In genomic region chr3:64462203-64463120, GRCh38 we compare ENCODE assay signal across 13 cellular contexts.
DNase-seq lines count a peak whose midpoint lies in the region; ATAC-seq and TF ChIP-seq lines count a peak whose summit lies in the region.
"Had no signal": no experiment of that assay in that cellular context is flagged by ENCODE, and none has a peak within 500 bp of the region (broad histone marks: within the 10 kb centered on the region; RNA-seq: fewer than 3 reads in every experiment).

No MANE protein-coding gene starts in this region.

- no peak overlapping the region for H3K14ac ChIP-seq in trophoblast cell (ENCODE audit: low read length)

- no peak for ATAC-seq in T-cell (replicated peaks in 1 of 4)
- ATAC-seq in GM18868 (IDR thresholded peaks at IDR 0.05; ENCODE audit: unreplicated experiment), result no peak
- ATAC-seq in activated T-cell treated with anti-CD3 and anti-CD28 coated beads, Interleukin-2, amount 50 U/mL, for 72 hours (replicated peaks in 1 of 2), result no peak

- peak; percentile 78 for DNase-seq in GM03348 (ENCODE audit: low spot score)
- DNase-seq in NCI-H82 treated with DMSO at 0.1 percent for 48 hours (lab: John Stamatoyannopoulos, UW; ENCODE audit: unreplicated experiment), result peak; percentile 98
- DNase-seq in endothelial cell (ENCODE audit: low spot score), result no peak
- DNase-seq in trophoblast cell, result no peak
- DNase-seq in T-cell, result no peak
- no peak for DNase-seq in activated T-cell treated with anti-CD3 and anti-CD28 coated beads, Interleukin-2, amount 50 U/mL, for 72 hours
- DNase-seq in PC-9, result no peak
- DNase-seq: activated T-cell treated with anti-CD3 and anti-CD28 coated beads, Interleukin-2, amount 50 U/mL, for 1 hour; cortex of kidney; DMS79 treated with DMSO at 0.1 percent for 48 hours; NCI-H526 treated with DMSO at 0.1 percent for 48 hours had no signal

- no peak overlapping the region for H3K9ac ChIP-seq in trophoblast cell (ENCODE audit: low read length)

- no peaks in the 10 kb centered on the region for H3F3A ChIP-seq in PC-9 (ENCODE audit: insufficient read depth, low read depth)

- no peaks in the 10 kb centered on the region for H3K27me3 Mint-ChIP-seq in endothelial cell (ENCODE audit: unreplicated experiment)
- peaks cover 3 to 4% of the 10 kb centered on the region in 2 donors for H3K27me3 Mint-ChIP-seq in T-cell
- peaks cover 9% of the 10 kb centered on the region for H3K27me3 Mint-ChIP-seq in activated T-cell treated with anti-CD3 and anti-CD28 coated beads, Interleukin-2, amount 50 U/mL, for 72 hours (ENCODE audit: low read depth)

- no peaks in the 10 kb centered on the region for H3K9me3 Mint-ChIP-seq in endothelial cell (ENCODE audit: unreplicated experiment)
- H3K9me3 Mint-ChIP-seq in T-cell, result no peaks in the 10 kb centered on the region
- no peaks in the 10 kb centered on the region for H3K9me3 Mint-ChIP-seq in activated T-cell treated with anti-CD3 and anti-CD28 coated beads, Interleukin-2, amount 50 U/mL, for 72 hours
- H3K9me3 Mint-ChIP-seq: neural crest cell had no signal

- H2BK12ac ChIP-seq in trophoblast cell (ENCODE audit: low read length), result peak overlapping the region; percentile 68

- H3K23ac ChIP-seq in trophoblast cell (ENCODE audit: low read length), result no peak overlapping the region

- no peak overlapping the region for H4K12ac ChIP-seq in trophoblast cell (ENCODE audit: low read depth, low read length)

- H3K4me2 ChIP-seq in trophoblast cell (ENCODE audit: low read length), result no peak overlapping the region
- no peak overlapping the region for H3K4me2 ChIP-seq in PC-9

- TF ChIP-seq CTCF in endothelial cell (IDR thresholded peaks at IDR 0.05; ENCODE audit: unreplicated experiment) (no peak), PC-9 (conservative IDR thresholded peaks at IDR 0.05) (no peak)

- BruUV-seq in PC-9 (replicated peaks; lab: Mats Ljungman, UMichigan), result no TSS peak

- H2AK5ac ChIP-seq in trophoblast cell (ENCODE audit: low read length), result no peak overlapping the region

- H3K36me3 Mint-ChIP-seq in endothelial cell (ENCODE audit: low read depth, unreplicated experiment), result no peaks in the 10 kb centered on the region
- no peaks in the 10 kb centered on the region for H3K36me3 Mint-ChIP-seq in T-cell
- no peaks in the 10 kb centered on the region for H3K36me3 Mint-ChIP-seq in activated T-cell treated with anti-CD3 and anti-CD28 coated beads, Interleukin-2, amount 50 U/mL, for 72 hours (ENCODE audit: insufficient read depth in 2 of 2)

- H3K9me3 ChIP-seq in trophoblast cell (ENCODE audit: insufficient read depth, low read depth, low read length) (no peaks in the 10 kb centered on the region), PC-9 (ENCODE audit: insufficient read depth, low read depth) (no peaks in the 10 kb centered on the region)

- H4K8ac ChIP-seq in trophoblast cell (ENCODE audit: low read depth, low read length), result no peak overlapping the region

- POLR2A ChIA-PET in T-cell (lab: Charles Lee) (interaction anchor here in 1 of 2 donors (0.7 kb wide), 1 partner anchor 1147 kb away, joined by 5 read pairs; no protein-coding TSS in a partner anchor), PC-9 (lab: Charles Lee; ENCODE audit: unreplicated experiment) (no interaction called here)

- H3K27me3 ChIP-seq in trophoblast cell (ENCODE audit: insufficient read depth, low read length) (no peaks in the 10 kb centered on the region), PC-9 (ENCODE audit: insufficient read depth, low read depth) (no peaks in the 10 kb centered on the region)

- H3K4me1 ChIP-seq in trophoblast cell (ENCODE audit: control insufficient read depth in 1 of 2, insufficient read depth in 2 of 2, low read length in 2 of 2), result peaks cover 0 to under 1% of the 10 kb centered on the region in 2 experiments
- H3K4me1 ChIP-seq in PC-9 (replicated peaks; ENCODE audit: insufficient read depth), result no peaks in the 10 kb centered on the region

- peaks cover 2% of the 10 kb centered on the region for H3K79me1 ChIP-seq in trophoblast cell (ENCODE audit: low read length)

- H2BK5ac ChIP-seq in trophoblast cell (ENCODE audit: low read depth, low read length, poor library complexity), result no peak overlapping the region

- H3K4me3 Mint-ChIP-seq in endothelial cell (ENCODE audit: unreplicated experiment) (peak overlapping the region; percentile 5), T-cell (peak overlapping the region in 1 of 3 donors; percentile 18)
- no peak overlapping the region for H3K4me3 Mint-ChIP-seq in activated T-cell treated with anti-CD3 and anti-CD28 coated beads, Interleukin-2, amount 50 U/mL, for 72 hours
- H3K4me3 Mint-ChIP-seq: neural crest cell had no signal

- no peaks in the 10 kb centered on the region for H3K9me2 ChIP-seq in PC-9 (ENCODE audit: insufficient read depth)

- H3K36me3 ChIP-seq in trophoblast cell (ENCODE audit: control insufficient read depth in 1 of 2, insufficient read depth in 2 of 2, low read length in 2 of 2) (no peaks in the 10 kb centered on the region), PC-9 (ENCODE audit: low read depth) (no peaks in the 10 kb centered on the region)

- no CpG with 5 or more reads among the region's 8 CpGs for WGBS in trophoblast cell (ENCODE audit: extremely low coverage, insufficient coverage, insufficient read length)

- H3K4ac ChIP-seq in trophoblast cell (ENCODE audit: low read depth, low read length), result no peak overlapping the region

- no peak overlapping the region for H2BK120ac ChIP-seq in trophoblast cell (ENCODE audit: insufficient read depth, low read length, poor library complexity)

- H3K79me2 ChIP-seq in trophoblast cell (ENCODE audit: control insufficient read depth, insufficient read depth, low read length, poor library complexity) (no peaks in the 10 kb centered on the region), PC-9 (ENCODE audit: low read depth) (no peaks in the 10 kb centered on the region)

- CTCF ChIA-PET in T-cell (lab: Charles Lee) (interaction anchor here in 1 of 2 donors (0.7 kb wide), 1 partner anchor 23 kb away, joined by 3 read pairs; no protein-coding TSS in a partner anchor), PC-9 (lab: Charles Lee) (interaction anchor here (0.7 kb wide), 2 partner anchors 433 to 457 kb away, joined by 6 to 9 read pairs; no protein-coding TSS in a partner anchor)

- no peak overlapping the region for H3K18ac ChIP-seq in trophoblast cell (ENCODE audit: low read length)

- H3K27ac Mint-ChIP-seq in endothelial cell (ENCODE audit: unreplicated experiment), result no peak overlapping the region
- H3K27ac Mint-ChIP-seq in T-cell, result no peak overlapping the region
- H3K27ac Mint-ChIP-seq in activated T-cell treated with anti-CD3 and anti-CD28 coated beads, Interleukin-2, amount 50 U/mL, for 72 hours, result no peak overlapping the region

- H4K20me1 ChIP-seq in PC-9 (ENCODE audit: insufficient read depth), result no peaks in the 10 kb centered on the region

- H3K4me1 Mint-ChIP-seq in endothelial cell (ENCODE audit: unreplicated experiment) (peaks cover 8% of the 10 kb centered on the region), T-cell (peaks cover 3 to 7% (median 4%) of the 10 kb centered on the region in 3 donors)
- no peaks in the 10 kb centered on the region for H3K4me1 Mint-ChIP-seq in activated T-cell treated with anti-CD3 and anti-CD28 coated beads, Interleukin-2, amount 50 U/mL, for 72 hours (ENCODE audit: low read depth)

- H3K27ac ChIP-seq in trophoblast cell (ENCODE audit: low read depth, low read length) (no peak overlapping the region), PC-9 (no peak overlapping the region)

- intact Hi-C loops in PC-9 (cut with micrococcal nuclease; ENCODE audit: unreplicated experiment), result loop anchor here (10.0 kb wide), 1 partner anchor 58 kb away; no protein-coding TSS in a partner anchor

- H3K4me3 ChIP-seq in trophoblast cell (ENCODE audit: low read depth, low read length) (no peak overlapping the region), PC-9 (no peak overlapping the region)

- no peak overlapping the region for H2AFZ ChIP-seq in trophoblast cell (ENCODE audit: insufficient read depth, low read length, poor library complexity)
- no peak overlapping the region for H2AFZ ChIP-seq in PC-9

- H4K91ac ChIP-seq in trophoblast cell (ENCODE audit: low read depth, low read length), result peak overlapping the region; percentile 18

Comparison
In these comparisons a context has a peak if more than half of its experiments do, and no peak if none do; other contexts are left out.
1. DNase-seq: peak in GM03348 (single experiment) and NCI-H82 treated with DMSO at 0.1 percent for 48 hours (single experiment); none in endothelial cell (single experiment), trophoblast cell (0 of 2), T-cell (0 of 34), activated T-cell treated with anti-CD3 and anti-CD28 coated beads, Interleukin-2, amount 50 U/mL, for 72 hours (0 of 2) and PC-9 (0 of 2).